Comparison of ENCODE assay signal across 28 cellular contexts in the genomic region with DNA sequence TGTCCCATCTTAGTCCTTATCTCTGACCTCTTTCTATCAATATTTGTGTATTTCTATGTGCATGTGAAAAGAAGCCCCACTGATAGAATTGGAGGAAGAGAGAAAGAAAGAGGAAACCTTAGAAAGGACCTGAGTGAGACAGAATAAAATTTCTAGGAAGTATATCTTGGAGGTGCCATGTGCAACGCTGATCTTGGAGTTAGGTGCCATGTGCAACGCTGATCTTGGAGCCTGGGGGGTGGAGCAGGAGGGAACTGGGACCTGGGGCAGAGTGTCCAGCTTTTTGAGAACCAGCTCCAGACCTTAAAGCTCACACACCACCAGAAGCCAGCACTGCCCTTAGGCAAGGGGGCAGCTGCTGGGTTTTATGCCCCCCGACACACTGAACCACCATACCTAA.
"Had no signal": no experiment of that assay in that cellular context is flagged by ENCODE, and none has a peak within 500 bp of the region (broad histone marks: within the 10 kb centered on the region; RNA-seq: fewer than 3 reads in every experiment).

No MANE protein-coding gene starts in this region.

- H3K36me3 ChIP-seq: colonic mucosa, esophagus squamous epithelium, gastrocnemius medialis, gastroesophageal sphincter, heart left ventricle, heart right ventricle had no signal

- H2AFZ ChIP-seq: hepatocyte had no signal

- ATAC-seq: effector memory CD8-positive, alpha-beta T cell; esophagus mucosa; foreskin keratinocyte; gastrocnemius medialis; gastroesophageal sphincter; heart left ventricle; heart right ventricle had no signal

- H3K79me2 ChIP-seq: hepatocyte had no signal

- H3K9me3 ChIP-seq: colonic mucosa, esophagus squamous epithelium, gastrocnemius medialis, gastroesophageal sphincter, heart right ventricle had no signal

- H3K4me3 ChIP-seq: colonic mucosa, coronary artery, dorsolateral prefrontal cortex, esophagus squamous epithelium, gastrocnemius medialis, gastroesophageal sphincter, heart left ventricle, heart right ventricle, hepatocyte had no signal

- H3K4me2 ChIP-seq: hepatocyte had no signal

- FAIRE-seq: colon, endometrium, endothelial cell of umbilical vein, frontal cortex had no signal

- H3K27ac ChIP-seq: colonic mucosa, coronary artery, dorsolateral prefrontal cortex, epithelial cell of prostate, esophagus squamous epithelium, foreskin keratinocyte, gastrocnemius medialis, gastroesophageal sphincter, heart left ventricle, heart right ventricle, hepatocyte had no signal

- H3K4me1 ChIP-seq: colonic mucosa, esophagus squamous epithelium, foreskin keratinocyte, gastrocnemius medialis, gastroesophageal sphincter, heart left ventricle, heart right ventricle had no signal

- DNase-seq: colonic mucosa; cortex of kidney; dermis blood vessel endothelial cell; dorsolateral prefrontal cortex; effector CD4-positive, alpha-beta T cell; effector CD8-positive, alpha-beta T cell; effector memory CD4-positive, alpha-beta T cell; effector memory CD8-positive, alpha-beta T cell; endodermal cell; erythroblast; esophagus squamous epithelium; foreskin fibroblast; foreskin keratinocyte; foreskin melanocyte; gastrocnemius medialis; glutamatergic neuron; head of caudate nucleus; heart left ventricle; heart right ventricle had no signal

- H3K9me3 Mint-ChIP-seq: effector memory CD8-positive, alpha-beta T cell had no signal

- H3K27ac Mint-ChIP-seq: effector memory CD8-positive, alpha-beta T cell; endodermal cell had no signal

- H3K27me3 ChIP-seq: colonic mucosa, dorsolateral prefrontal cortex, foreskin keratinocyte, gastrocnemius medialis, heart left ventricle, hepatocyte had no signal

- H3K4me3 Mint-ChIP-seq: effector memory CD8-positive, alpha-beta T cell; endodermal cell had no signal
